21 cellular contexts compared by ENCODE assay signal in genomic region chr12:63521706-63522105, GRCh38.
"Had no signal": no experiment of that assay in that cellular context is flagged by ENCODE, and none has a peak within 500 bp of the region (broad histone marks: within the 10 kb centered on the region; RNA-seq: fewer than 3 reads in every experiment).

No MANE protein-coding gene starts in this region.

- ATAC-seq: foreskin keratinocyte; gastroesophageal sphincter; heart right ventricle; left cardiac atrium; left lung; mucosa of descending colon; natural killer cell treated with Interleukin-12 subunit alpha and Interleukin-12 subunit beta and Interleukin-15 and Interleukin-18, amount 100 ng/mL, for 72 hours; pancreas; sciatic nerve; stimulated activated naive CD8-positive, alpha-beta T cell treated with anti-CD3 and anti-CD28 coated beads, Interleukin-15, amount 100 ng/mL, for 72 hours had no signal

- DNase-seq: dorsolateral prefrontal cortex; effector CD4-positive, alpha-beta T cell; foreskin keratinocyte; heart right ventricle; hippocampal formation; left cardiac atrium; left lung; mesenchymal stem cell; mucosa of descending colon; naive B cell; pancreas; stimulated activated CD4-positive, alpha-beta T cell treated with anti-CD3 and anti-CD28 coated beads, Interleukin-12 subunit alpha, Interleukin-12 subunit beta, amount 100 ng/mL, for 4 hours; stimulated activated CD4-positive, alpha-beta T cell treated with anti-CD3 and anti-CD28 coated beads, Interleukin-1b, Interleukin-23, amount 100 ng/mL, for 48 hours; stimulated activated CD4-positive, alpha-beta T cell treated with anti-CD3 and anti-CD28 coated beads, Interleukin-4, amount 100 ng/mL, for 1 hour; stimulated activated CD8-positive, alpha-beta memory T cell treated with anti-CD3 and anti-CD28 coated beads, Interleukin-4, amount 100 ng/mL, for 48 hours; stimulated activated naive CD4-positive, alpha-beta T cell; stimulated activated naive CD8-positive, alpha-beta T cell treated with anti-CD3 and anti-CD28 coated beads, Interleukin-15, amount 100 ng/mL, for 72 hours; trophoblast cell had no signal
